ENCODE assay signal across 8 cellular contexts in the genomic region with DNA sequence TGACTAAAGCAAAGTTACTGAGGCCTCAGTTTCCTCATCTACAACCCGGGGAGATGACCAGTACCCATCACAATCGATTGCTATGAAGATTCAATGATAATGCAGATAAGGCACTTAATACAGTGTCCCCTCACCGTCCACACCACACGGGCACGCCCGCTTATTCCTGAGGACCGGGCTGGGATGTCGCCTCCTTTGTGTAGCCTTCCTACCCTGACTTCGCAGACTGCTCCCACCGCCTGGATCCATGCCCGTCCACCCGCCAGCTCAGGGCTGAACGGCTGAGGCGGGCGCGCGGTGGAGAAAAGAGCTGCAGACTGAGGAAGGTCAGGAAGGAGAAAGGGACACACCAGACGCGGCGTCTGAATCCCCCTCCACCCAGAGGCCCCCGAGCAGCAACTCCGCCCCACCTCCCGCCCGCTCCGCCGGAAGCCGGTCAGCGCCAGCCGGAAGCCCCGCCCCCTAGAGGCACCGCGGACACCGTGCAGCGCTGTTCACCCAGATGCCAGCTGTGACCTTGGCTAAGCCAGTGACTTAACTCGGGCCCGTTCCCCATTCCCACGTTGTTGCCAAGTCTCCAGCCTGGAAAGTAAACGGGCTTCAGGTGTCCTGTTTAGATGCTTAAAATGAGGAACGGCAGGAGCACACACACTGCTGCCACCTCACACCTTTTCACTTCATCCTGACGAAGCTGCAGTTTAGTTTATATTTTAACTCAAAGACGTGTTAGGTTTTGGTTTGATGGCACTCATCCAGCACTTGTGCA.
DNase-seq lines count a peak whose midpoint lies in the region; ATAC-seq and TF ChIP-seq lines count a peak whose summit lies in the region.

A gene (minus strand): TSS at position 403 of the 766 bp plus-strand sequence.

- H4K20me1 ChIP-seq in BLaER1 treated with 17β-estradiol and CSF1 and Interleukin-3, amounts not matched to agents 10 nM and 100 nM = peaks cover 42 to 48% (median 48%) of the 10 kb centered on the region in 11 experiments

- H3K27ac ChIP-seq in BLaER1 treated with 17β-estradiol and CSF1 and Interleukin-3, amounts not matched to agents 10 nM and 100 nM = peak within 1 kb of the TSS; percentile 45 to 89 (median 81)
- H3K27ac ChIP-seq in endodermal cell (ENCODE audit: low read depth, low read length) = peak within 1 kb of the TSS; percentile 80
- peak within 1 kb of the TSS; percentile 88 for H3K27ac ChIP-seq in mesodermal cell (ENCODE audit: low read depth, low read length, severe bottlenecking)

- H3K36me3 Mint-ChIP-seq in endodermal cell (ENCODE audit: low read depth) = peaks cover 71% of the 10 kb centered on the region

- H3K4me3 ChIP-seq in BLaER1 treated with 17β-estradiol and CSF1 and Interleukin-3, amounts not matched to agents 10 nM and 100 nM = peak within 1 kb of the TSS; percentile 66 to 79 (median 72)
- peak within 1 kb of the TSS; percentile 77 for H3K4me3 ChIP-seq in endodermal cell (ENCODE audit: low read length)
- peak within 1 kb of the TSS; percentile 58 for H3K4me3 ChIP-seq in mesodermal cell (ENCODE audit: extremely low read depth, insufficient read depth, low read length, poor library complexity, severe bottlenecking)

- no peaks in the 10 kb centered on the region for H3K27me3 ChIP-seq in BLaER1 treated with 17β-estradiol and CSF1 and Interleukin-3, amounts not matched to agents 10 nM and 100 nM
- H3K27me3 ChIP-seq in endodermal cell (ENCODE audit: control insufficient read depth, insufficient read depth, low read length, poor library complexity, severe bottlenecking) = no peaks in the 10 kb centered on the region

- H3K9ac ChIP-seq in BLaER1 treated with 17β-estradiol and CSF1 and Interleukin-3, amounts not matched to agents 10 nM and 100 nM = peak within 1 kb of the TSS; percentile 84 to 98 (median 88)
- peak within 1 kb of the TSS; percentile 61 for H3K9ac ChIP-seq in endodermal cell (ENCODE audit: extremely low read depth, low read length, poor library complexity, severe bottlenecking)

- H3K4me2 ChIP-seq in BLaER1 treated with 17β-estradiol and CSF1 and Interleukin-3, amounts not matched to agents 10 nM and 100 nM = peak within 1 kb of the TSS; percentile 78 to 98 (median 93)

- DNase-seq in HS-27A (ENCODE audit: low read depth) (peak; percentile 68), NOMO-1 (lab: John Stamatoyannopoulos, UW; ENCODE audit: unreplicated experiment in 2 of 2) (peak; percentile 86 to 92), endodermal cell (peak; percentile 99)
- DNase-seq in activated CD8-positive, alpha-beta memory T cell treated with anti-CD3 and anti-CD28 coated beads, Interleukin-2, amount 50 U/mL, for 24 hours (ENCODE audit: extremely low read depth) = peak; percentile 79
- DNase-seq in stimulated activated CD8-positive, alpha-beta memory T cell treated with anti-CD3 and anti-CD28 coated beads, Interleukin-15, amount 100 ng/mL, for 1 hour (ENCODE audit: low read depth) = peak; percentile 78

- H3K9me3 Mint-ChIP-seq in endodermal cell = peaks cover 4% of the 10 kb centered on the region

- H3K4me1 Mint-ChIP-seq in endodermal cell = peaks cover 21% of the 10 kb centered on the region

- H3K4me1 ChIP-seq in BLaER1 treated with 17β-estradiol and CSF1 and Interleukin-3, amounts not matched to agents 10 nM and 100 nM = peaks cover 52 to 62% (median 58%) of the 10 kb centered on the region in 10 experiments
- H3K4me1 ChIP-seq in endodermal cell (ENCODE audit: control insufficient read depth, insufficient read depth, low read length) (peaks cover 10% of the 10 kb centered on the region), mesodermal cell (ENCODE audit: control insufficient read depth, insufficient read depth, low read length, poor library complexity, severe bottlenecking) (peaks cover 18% of the 10 kb centered on the region)

- H3K4me3 Mint-ChIP-seq in endodermal cell = peak within 1 kb of the TSS; percentile 82

- peaks cover 0 to 6% (median 0%) of the 10 kb centered on the region in 11 experiments; a peak in 2 of 22 replicates for H3K9me3 ChIP-seq in BLaER1 treated with 17β-estradiol and CSF1 and Interleukin-3, amounts not matched to agents 10 nM and 100 nM (replicated peaks in 1 of 11)
- H3K9me3 ChIP-seq in endodermal cell (ENCODE audit: control insufficient read depth, low read length) (no peaks in the 10 kb centered on the region), mesodermal cell (ENCODE audit: control insufficient read depth, low read length) (no peaks in the 10 kb centered on the region)

- H3K36me3 ChIP-seq in BLaER1 treated with 17β-estradiol and CSF1 and Interleukin-3, amounts not matched to agents 10 nM and 100 nM = peaks cover 48 to 64% (median 51%) of the 10 kb centered on the region in 11 experiments
- H3K36me3 ChIP-seq in endodermal cell (ENCODE audit: control insufficient read depth, insufficient read depth, low read length) (peaks cover 49% of the 10 kb centered on the region), mesodermal cell (ENCODE audit: control insufficient read depth, insufficient read depth, low read length) (peaks cover 63% of the 10 kb centered on the region)

- 12 to 29% methylated on average over 11 to 41 of the region's 41 CpGs for WGBS in endodermal cell (ENCODE audit: insufficient coverage in 1 of 2, insufficient read length in 1 of 2), 2 experiments
- 20 to 22% methylated on average over 23 to 25 of the region's 41 CpGs for WGBS in mesodermal cell (ENCODE audit: insufficient coverage in 2 of 2), 2 experiments

- peak; percentile 77 for TF ChIP-seq CTCF in endodermal cell (conservative IDR thresholded peaks at IDR 0.05)

- H3K27ac Mint-ChIP-seq in endodermal cell = peak within 1 kb of the TSS; percentile 94

- H3K27me3 Mint-ChIP-seq in endodermal cell (ENCODE audit: insufficient read depth) = no peaks in the 10 kb centered on the region

- peak; percentile 95 for ATAC-seq in GM19351 (IDR thresholded peaks at IDR 0.05; ENCODE audit: unreplicated experiment)

Comparison
In these comparisons a context has a peak if more than half of its experiments do, and no peak if none do; other contexts are left out.
1. Peak in every context shown above with its lines: DNase-seq, ATAC-seq, H3K4me3 ChIP-seq and H3K27ac ChIP-seq.